ENCODE assay signal across 12 cellular contexts in genomic region chr12:65923228-65923627, GRCh38.
A peak's percentile ranks its signal among the peaks of the same experiment; 100 is the strongest.
DNase-seq lines count a peak whose midpoint lies in the region; ATAC-seq, FAIRE-seq and TF ChIP-seq lines count a peak whose summit lies in the region.
"Had no signal": no experiment of that assay in that cellular context is flagged by ENCODE, and none has a peak within 500 bp of the region (broad histone marks: within the 10 kb centered on the region; RNA-seq: fewer than 3 reads in every experiment).

No MANE protein-coding gene starts in this region.

- H3K27me3 Mint-ChIP-seq in activated T-helper 1 cell treated with anti-CD3 and anti-CD28 coated beads, Interleukin-12 subunit alpha, Interleukin-12 subunit beta, Interleukin-2, Interleukin-4 antibody, amounts not matched to agents 30 ng/mL and 10 ng/mL and 1 ng/mL, durations not matched to agents 14 hours and 24 hours and 36 hours (ENCODE audit: insufficient read depth): peaks cover 8% of the 10 kb centered on the region
- H3K27me3 Mint-ChIP-seq: central memory CD8-positive, alpha-beta T cell had no signal

- TF ChIP-seq CTCF in GM12864 (IDR thresholded peaks at IDR 0.05; ENCODE audit: low read depth, low read length, missing control alignments) (peak; percentile 42), MM.1S (IDR thresholded peaks at IDR 0.05; ENCODE audit: low read length) (0 out of 2 replicates have a peak, but pooled peaks have one; percentile 5), fibroblast of mammary gland (conservative IDR thresholded peaks at IDR 0.05; ENCODE audit: control insufficient read depth, insufficient read depth, low read depth, low read length) (peak; percentile 15), adrenal gland (IDR thresholded peaks at IDR 0.05) (no peak), hepatocyte (IDR thresholded peaks at IDR 0.05; ENCODE audit: poor library complexity) (no peak)

- peaks cover 7% of the 10 kb centered on the region for H3K4me1 Mint-ChIP-seq in activated T-helper 1 cell treated with anti-CD3 and anti-CD28 coated beads, Interleukin-12 subunit alpha, Interleukin-12 subunit beta, Interleukin-2, Interleukin-4 antibody, amounts not matched to agents 30 ng/mL and 10 ng/mL and 1 ng/mL, durations not matched to agents 14 hours and 24 hours and 36 hours (ENCODE audit: low read depth)

- no peaks in the 10 kb centered on the region for H3K36me3 ChIP-seq in MM.1S (replicated peaks; ENCODE audit: insufficient read depth, low read length)
- no peaks in the 10 kb centered on the region for H3K36me3 ChIP-seq in adrenal gland (replicated peaks in 1 of 2)
- no peaks in the 10 kb centered on the region for H3K36me3 ChIP-seq in hepatocyte (replicated peaks; ENCODE audit: insufficient read depth, low read depth)
- H3K36me3 ChIP-seq: upper lobe of left lung had no signal

- H3K9me3 ChIP-seq in MM.1S (replicated peaks; ENCODE audit: insufficient read depth, low read length) (no peaks in the 10 kb centered on the region; the same call in 1 of the 2 replicates), adrenal gland (replicated peaks in 1 of 3) (no peaks in the 10 kb centered on the region), hepatocyte (ENCODE audit: low read depth) (no peaks in the 10 kb centered on the region)
- H3K9me3 ChIP-seq: mucosa of descending colon, upper lobe of left lung had no signal

- no peak overlapping the region for H3K27ac Mint-ChIP-seq in activated T-helper 1 cell treated with anti-CD3 and anti-CD28 coated beads, Interleukin-12 subunit alpha, Interleukin-12 subunit beta, Interleukin-2, Interleukin-4 antibody, amounts not matched to agents 30 ng/mL and 10 ng/mL and 1 ng/mL, durations not matched to agents 14 hours and 24 hours and 36 hours

- H3K9me2 ChIP-seq in MM.1S (replicated peaks; ENCODE audit: insufficient read depth, low read length) (no peaks in the 10 kb centered on the region), hepatocyte (replicated peaks; ENCODE audit: insufficient read depth) (no peaks in the 10 kb centered on the region)

- H3K27ac ChIP-seq in MM.1S (ENCODE audit: low read length): no peak overlapping the region
- no peak overlapping the region for H3K27ac ChIP-seq in adrenal gland
- no peak overlapping the region for H3K27ac ChIP-seq in hepatocyte
- H3K27ac ChIP-seq: upper lobe of left lung had no signal

- peak; percentile 62 for ATAC-seq in GM21717 (IDR thresholded peaks at IDR 0.05; ENCODE audit: unreplicated experiment)
- ATAC-seq: mucosa of descending colon had no signal

- no peak overlapping the region for H3K4me2 ChIP-seq in MM.1S (ENCODE audit: low read depth, low read length)
- no peak overlapping the region for H3K4me2 ChIP-seq in hepatocyte

- H3K79me2 ChIP-seq in MM.1S (ENCODE audit: low read length): no peaks in the 10 kb centered on the region
- peaks cover 33% of the 10 kb centered on the region for H3K79me2 ChIP-seq in hepatocyte

- H3F3A ChIP-seq in MM.1S (ENCODE audit: insufficient read depth, low read length): no peaks in the 10 kb centered on the region

- no peak for TF ChIP-seq POLR2A in adrenal gland (IDR thresholded peaks at IDR 0.05)
- no peak for TF ChIP-seq POLR2A in GM12892 (IDR thresholded peaks at IDR 0.05; ENCODE audit: low read depth, low read length)

- H3K4me1 ChIP-seq in MM.1S (ENCODE audit: low read length) (peaks cover 4% of the 10 kb centered on the region), adrenal gland (replicated peaks in 1 of 2) (no peaks in the 10 kb centered on the region), hepatocyte (ENCODE audit: insufficient read depth) (peaks cover 30% of the 10 kb centered on the region)

- intact Hi-C loops in adrenal gland (cut with DNase I): no loop called here
- intact Hi-C loops in activated T-helper 1 cell treated with anti-CD3 and anti-CD28 coated beads, Interleukin-12 subunit alpha, Interleukin-12 subunit beta, Interleukin-2, Interleukin-4 antibody, amounts not matched to agents 30 ng/mL and 10 ng/mL and 1 ng/mL, durations not matched to agents 14 hours and 24 hours and 36 hours (cut with micrococcal nuclease): no loop called here

- no peak overlapping the region for H3K4me3 Mint-ChIP-seq in activated T-helper 1 cell treated with anti-CD3 and anti-CD28 coated beads, Interleukin-12 subunit alpha, Interleukin-12 subunit beta, Interleukin-2, Interleukin-4 antibody, amounts not matched to agents 30 ng/mL and 10 ng/mL and 1 ng/mL, durations not matched to agents 14 hours and 24 hours and 36 hours
- H3K4me3 Mint-ChIP-seq: central memory CD8-positive, alpha-beta T cell had no signal

- H3K9ac ChIP-seq in MM.1S (ENCODE audit: low read length): no peak overlapping the region

- H4K20me1 ChIP-seq in MM.1S (ENCODE audit: insufficient read depth, low read length): no peaks in the 10 kb centered on the region
- H4K20me1 ChIP-seq in hepatocyte (ENCODE audit: insufficient read depth, poor library complexity, severe bottlenecking): no peaks in the 10 kb centered on the region

- DNase-seq in GM12864 (ENCODE audit: low read depth): no peak
- no peak for DNase-seq in MM.1S
- DNase-seq in fibroblast of mammary gland (ENCODE audit: low read depth): no peak
- DNase-seq in adrenal gland: no peak
- no peak for DNase-seq in hepatocyte (ENCODE audit: low spot score)
- no peak for DNase-seq in GM12892 (ENCODE audit: insufficient read length)
- DNase-seq in activated T-helper 1 cell treated with anti-CD3 and anti-CD28 coated beads, Interleukin-12 subunit alpha, Interleukin-12 subunit beta, Interleukin-2, Interleukin-4 antibody, amounts not matched to agents 30 ng/mL and 10 ng/mL and 1 ng/mL, durations not matched to agents 14 hours and 24 hours and 36 hours (ENCODE audit: low spot score): no peak
- DNase-seq: mucosa of descending colon, NCI-H2029 treated with DMSO at 0.1 percent for 48 hours had no signal

- H3K9me3 Mint-ChIP-seq in activated T-helper 1 cell treated with anti-CD3 and anti-CD28 coated beads, Interleukin-12 subunit alpha, Interleukin-12 subunit beta, Interleukin-2, Interleukin-4 antibody, amounts not matched to agents 30 ng/mL and 10 ng/mL and 1 ng/mL, durations not matched to agents 14 hours and 24 hours and 36 hours: no peaks in the 10 kb centered on the region
- H3K9me3 Mint-ChIP-seq: central memory CD8-positive, alpha-beta T cell had no signal

- no peaks in the 10 kb centered on the region for H3K36me3 Mint-ChIP-seq in activated T-helper 1 cell treated with anti-CD3 and anti-CD28 coated beads, Interleukin-12 subunit alpha, Interleukin-12 subunit beta, Interleukin-2, Interleukin-4 antibody, amounts not matched to agents 30 ng/mL and 10 ng/mL and 1 ng/mL, durations not matched to agents 14 hours and 24 hours and 36 hours (ENCODE audit: low read depth)

- no peak overlapping the region for H3K4me3 ChIP-seq in GM12864 (ENCODE audit: low read depth, low read length)
- no peak overlapping the region for H3K4me3 ChIP-seq in MM.1S (ENCODE audit: low read length)
- H3K4me3 ChIP-seq in fibroblast of mammary gland (ENCODE audit: control insufficient read depth, low read depth, low read length): no peak overlapping the region
- H3K4me3 ChIP-seq in adrenal gland: no peak overlapping the region
- H3K4me3 ChIP-seq in hepatocyte: no peak overlapping the region
- H3K4me3 ChIP-seq: mucosa of descending colon, upper lobe of left lung had no signal

- no peaks in the 10 kb centered on the region for H3K27me3 ChIP-seq in MM.1S (replicated peaks; ENCODE audit: insufficient read depth, low read length)
- no peaks in the 10 kb centered on the region for H3K27me3 ChIP-seq in adrenal gland
- no peaks in the 10 kb centered on the region for H3K27me3 ChIP-seq in hepatocyte
- H3K27me3 ChIP-seq: upper lobe of left lung had no signal

- H2AFZ ChIP-seq in MM.1S (ENCODE audit: low read length) (no peak overlapping the region), hepatocyte (no peak overlapping the region)

- no peak for FAIRE-seq in GM12892 (lab: Jason Lieb, UNC)

Comparison
In these comparisons a context has a peak if more than half of its experiments do, and no peak if none do; other contexts are left out.
1. CTCF ChIP-seq: peak in GM12864 (single experiment), MM.1S (single experiment) and fibroblast of mammary gland (single experiment); none in adrenal gland (0 of 6) and hepatocyte (single experiment).